Comparison of ENCODE assay signal across 1 cellular context in the genomic region with DNA sequence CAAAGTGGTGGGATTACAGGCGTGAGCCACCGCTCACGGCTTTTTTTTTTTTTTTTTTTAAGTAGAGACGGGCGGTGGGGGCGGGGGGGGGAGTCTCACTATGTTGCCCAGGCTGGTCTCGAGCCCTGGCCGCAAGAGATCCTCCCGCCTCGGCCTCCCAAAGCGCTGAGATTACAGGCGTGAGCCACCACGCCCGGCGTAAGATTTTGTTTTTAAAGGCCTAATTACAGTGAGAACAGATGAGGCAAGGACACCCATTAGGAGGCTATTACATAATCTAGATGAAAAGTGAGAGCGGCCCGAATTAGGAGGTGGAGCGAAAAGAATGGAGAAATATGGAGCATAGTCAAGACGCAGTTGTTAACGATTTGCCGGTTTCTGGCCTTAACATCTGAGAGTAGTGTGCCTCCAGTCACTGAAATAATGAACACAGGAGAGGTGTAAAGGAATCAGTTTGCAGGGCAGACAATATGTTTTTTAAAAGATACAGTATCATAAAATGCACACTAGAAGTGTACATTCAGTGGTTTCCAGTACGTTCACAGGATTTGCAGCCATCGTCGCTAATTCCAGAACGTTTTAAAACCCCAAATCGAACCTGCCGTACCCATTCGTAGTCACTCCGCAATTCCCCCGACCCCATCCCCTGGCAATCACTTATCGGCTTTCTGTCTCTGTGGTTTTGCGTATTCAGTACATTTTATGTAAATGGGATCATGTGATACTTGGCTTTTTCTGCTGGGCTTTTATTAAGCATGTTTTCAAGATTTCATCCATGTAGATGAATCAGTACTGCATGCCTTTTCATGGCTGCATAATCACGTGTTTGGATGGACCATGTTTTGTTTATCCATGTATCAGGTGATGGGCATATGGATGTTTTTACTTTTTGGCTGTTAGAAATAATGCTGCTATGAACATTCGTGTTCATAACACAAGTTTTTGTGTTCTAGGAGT.
TF ChIP-seq lines count a peak whose summit lies in the region.

No MANE protein-coding gene starts in this region.

TF ChIP-seq in HCT116, 20 proteins besides CTCF, POLR2A, EP300 and RAD21 (continued from another document):
- no peak for TF ChIP-seq REST (IDR thresholded peaks at IDR 0.05; ENCODE audit: low read depth)
- TF ChIP-seq SIN3A (IDR thresholded peaks at IDR 0.05; ENCODE audit: low read depth), result no peak
